9 cellular contexts compared by ENCODE assay signal in genomic region chr2:207766697-207767460, GRCh38.
DNase-seq lines count a peak whose midpoint lies in the region; ATAC-seq lines count a peak whose summit lies in the region.
"Had no signal": no experiment of that assay in that cellular context is flagged by ENCODE, and none has a peak within 500 bp of the region (broad histone marks: within the 10 kb centered on the region; RNA-seq: fewer than 3 reads in every experiment).

No MANE protein-coding gene starts in this region.

- peaks cover 4% of the 10 kb centered on the region for H3K36me3 Mint-ChIP-seq in activated T-cell treated with anti-CD3 and anti-CD28 coated beads, Interleukin-2, amount 50 U/mL, for 24 hours (ENCODE audit: low read depth)
- peaks cover 8% of the 10 kb centered on the region for H3K36me3 Mint-ChIP-seq in stimulated activated effector memory CD8-positive, alpha-beta T cell treated with anti-CD3 and anti-CD28 coated beads, Interleukin-12 subunit alpha, Interleukin-12 subunit beta, amount 100 ng/mL, for 72 hours

- H3K9me3 Mint-ChIP-seq in activated T-cell treated with anti-CD3 and anti-CD28 coated beads, Interleukin-2, amount 50 U/mL, for 24 hours: no peaks in the 10 kb centered on the region
- no peaks in the 10 kb centered on the region for H3K9me3 Mint-ChIP-seq in stimulated activated effector memory CD8-positive, alpha-beta T cell treated with anti-CD3 and anti-CD28 coated beads, Interleukin-12 subunit alpha, Interleukin-12 subunit beta, amount 100 ng/mL, for 72 hours

- DNase-seq in NOMO-1 treated with DMSO at 0.1 percent for 48 hours (lab: John Stamatoyannopoulos, UW; ENCODE audit: unreplicated experiment): peak; percentile 18
- no peak for DNase-seq in NOMO-1 treated with dmso at 0.1 percent for 144 hours (lab: John Stamatoyannopoulos, UW; ENCODE audit: unreplicated experiment)
- peak; percentile 31 for DNase-seq in activated T-cell treated with anti-CD3 and anti-CD28 coated beads, Interleukin-2, amount 50 U/mL, for 24 hours
- no peak for DNase-seq in stimulated activated effector memory CD8-positive, alpha-beta T cell treated with anti-CD3 and anti-CD28 coated beads, Interleukin-12 subunit alpha, Interleukin-12 subunit beta, amount 100 ng/mL, for 72 hours (ENCODE audit: low spot score in 2 of 2)
- DNase-seq in cerebellar nuclear complex (lab: John Stamatoyannopoulos, UW): no peak
- DNase-seq in NCI-H2196 treated with DMSO at 0.1 percent for 48 hours (lab: John Stamatoyannopoulos, UW; ENCODE audit: unreplicated experiment): no peak

- ATAC-seq in stimulated activated effector memory CD8-positive, alpha-beta T cell treated with anti-CD3 and anti-CD28 coated beads, Interleukin-12 subunit alpha, Interleukin-12 subunit beta, amount 100 ng/mL, for 72 hours: no peak
- ATAC-seq in HG02885 (IDR thresholded peaks at IDR 0.05; ENCODE audit: poor library complexity, unreplicated experiment): no peak

- H3K4me1 ChIP-seq in iPS-20b (ENCODE audit: insufficient read depth, low read length): peaks cover 43% of the 10 kb centered on the region

- H3K27me3 Mint-ChIP-seq in activated T-cell treated with anti-CD3 and anti-CD28 coated beads, Interleukin-2, amount 50 U/mL, for 24 hours: peaks cover 64% of the 10 kb centered on the region

- H3K27ac ChIP-seq in iPS-20b (ENCODE audit: low read length): no peak overlapping the region

- peaks cover 55% of the 10 kb centered on the region for H3K36me3 ChIP-seq in iPS-20b (ENCODE audit: insufficient read depth, low read depth, low read length)

- peaks cover 30% of the 10 kb centered on the region for H3K4me1 Mint-ChIP-seq in activated T-cell treated with anti-CD3 and anti-CD28 coated beads, Interleukin-2, amount 50 U/mL, for 24 hours (ENCODE audit: low read depth)
- peaks cover 29% of the 10 kb centered on the region for H3K4me1 Mint-ChIP-seq in stimulated activated effector memory CD8-positive, alpha-beta T cell treated with anti-CD3 and anti-CD28 coated beads, Interleukin-12 subunit alpha, Interleukin-12 subunit beta, amount 100 ng/mL, for 72 hours

- peak overlapping the region; percentile 81 for H3K4me3 Mint-ChIP-seq in activated T-cell treated with anti-CD3 and anti-CD28 coated beads, Interleukin-2, amount 50 U/mL, for 24 hours
- peak overlapping the region; percentile 83 for H3K4me3 Mint-ChIP-seq in stimulated activated effector memory CD8-positive, alpha-beta T cell treated with anti-CD3 and anti-CD28 coated beads, Interleukin-12 subunit alpha, Interleukin-12 subunit beta, amount 100 ng/mL, for 72 hours

- peak overlapping the region; percentile 71 for H3K27ac Mint-ChIP-seq in activated T-cell treated with anti-CD3 and anti-CD28 coated beads, Interleukin-2, amount 50 U/mL, for 24 hours
- H3K27ac Mint-ChIP-seq in stimulated activated effector memory CD8-positive, alpha-beta T cell treated with anti-CD3 and anti-CD28 coated beads, Interleukin-12 subunit alpha, Interleukin-12 subunit beta, amount 100 ng/mL, for 72 hours: peak overlapping the region; percentile 75

- peak overlapping the region; percentile 85 for H3K4me3 ChIP-seq in iPS-20b (ENCODE audit: low read length)

- H3K9ac ChIP-seq in iPS-20b (ENCODE audit: low read depth, low read length): peak overlapping the region; percentile 59; the same call in 1 of the 2 replicates

- H3K9me3 ChIP-seq in iPS-20b (ENCODE audit: insufficient read depth, low read depth, low read length): no peaks in the 10 kb centered on the region
- H3K9me3 ChIP-seq: heart left ventricle had no signal

- peaks cover 47% of the 10 kb centered on the region for H3K27me3 ChIP-seq in iPS-20b (ENCODE audit: insufficient read depth, low read length)
- H3K27me3 ChIP-seq: heart left ventricle had no signal

Comparison
In these comparisons a context has a peak if more than half of its experiments do, and no peak if none do; other contexts are left out.
1. DNase-seq: peak in NOMO-1 treated with DMSO at 0.1 percent for 48 hours (single experiment) and activated T-cell treated with anti-CD3 and anti-CD28 coated beads, Interleukin-2, amount 50 U/mL, for 24 hours (single experiment); none in NOMO-1 treated with dmso at 0.1 percent for 144 hours (single experiment), stimulated activated effector memory CD8-positive, alpha-beta T cell treated with anti-CD3 and anti-CD28 coated beads, Interleukin-12 subunit alpha, Interleukin-12 subunit beta, amount 100 ng/mL, for 72 hours (0 of 2), cerebellar nuclear complex (0 of 2) and NCI-H2196 treated with DMSO at 0.1 percent for 48 hours (single experiment).